ENCODE assay signal across 1 cellular context in genomic region chr1:23449918-23450317, GRCh38.
TF ChIP-seq lines count a peak whose summit lies in the region.

No MANE protein-coding gene starts in this region.

TF ChIP-seq in HEK293, 187 proteins besides CTCF, POLR2A, EP300 and RAD21 (continued from another document):
- TF ChIP-seq ZNF692 (tag by site-specific recombination; IDR thresholded peaks at IDR 0.05) (peak; percentile 22; the same call in 1 of the 2 replicates), KLF10 (tag by site-specific recombination; IDR thresholded peaks at IDR 0.05) (no peak), ZNF747 (tag by site-specific recombination; IDR thresholded peaks at IDR 0.05) (no peak), ZSCAN23 (tag by site-specific recombination; IDR thresholded peaks at IDR 0.05) (no peak), KLF8 (tag by site-specific recombination; IDR thresholded peaks at IDR 0.05) (no peak), ZNF148 (tag by site-specific recombination; IDR thresholded peaks at IDR 0.05; ENCODE audit: borderline replicate concordance) (no peak)
